ENCODE assay signal across 10 cellular contexts in the genomic region with DNA sequence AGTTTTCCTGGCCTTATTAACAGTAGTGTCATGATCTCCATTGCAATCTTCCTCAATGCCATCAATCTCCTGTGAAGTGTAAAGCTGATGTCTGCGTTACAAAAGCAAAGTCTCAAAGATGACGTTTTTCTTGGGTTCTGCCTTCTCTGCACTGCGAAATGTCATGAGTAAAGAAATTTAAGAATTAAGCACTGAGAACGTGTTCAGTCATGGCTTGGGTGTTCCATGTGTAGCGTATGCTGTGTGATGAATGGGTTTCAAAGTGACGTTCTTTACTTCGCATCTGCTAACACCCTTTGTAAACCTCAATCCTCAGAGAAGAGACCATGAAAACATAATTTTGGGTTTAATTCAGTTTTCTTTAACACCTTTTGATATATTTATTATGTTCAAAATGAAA. TPM values are rescaled to one million over a fixed set of nuclear protein-coding genes. Genes with fewer than 3 reads are reported as not detected.
A peak's percentile ranks its signal among the peaks of the same experiment; 100 is the strongest.
DNase-seq lines count a peak whose midpoint lies in the region; ATAC-seq and TF ChIP-seq lines count a peak whose summit lies in the region.
"Had no signal": no experiment of that assay in that cellular context is flagged by ENCODE, and none has a peak within 500 bp of the region (broad histone marks: within the 10 kb centered on the region; RNA-seq: fewer than 3 reads in every experiment).

No MANE protein-coding gene starts in this region.

- H2BK120ac ChIP-seq in trophoblast cell (ENCODE audit: insufficient read depth, low read length, poor library complexity) = no peak overlapping the region

- no peak for TF ChIP-seq EP300 in upper lobe of left lung (IDR thresholded peaks at IDR 0.05)

- no peak overlapping the region for H4K12ac ChIP-seq in trophoblast cell (ENCODE audit: low read depth, low read length)

- no peaks in the 10 kb centered on the region for H4K20me1 ChIP-seq in mammary epithelial cell (ENCODE audit: insufficient read depth, low read length)

- H2AK5ac ChIP-seq in trophoblast cell (ENCODE audit: low read length) = no peak overlapping the region

- no peak overlapping the region for H2BK5ac ChIP-seq in trophoblast cell (ENCODE audit: low read depth, low read length, poor library complexity)

- no peak overlapping the region for H3K18ac ChIP-seq in trophoblast cell (ENCODE audit: low read length)

- peak overlapping the region; percentile 57 for H2AFZ ChIP-seq in mammary epithelial cell (ENCODE audit: low read depth, low read length)
- no peak overlapping the region for H2AFZ ChIP-seq in trophoblast cell (ENCODE audit: insufficient read depth, low read length, poor library complexity)

- no peak overlapping the region for H4K91ac ChIP-seq in trophoblast cell (ENCODE audit: low read depth, low read length)

- H3K4ac ChIP-seq in trophoblast cell (ENCODE audit: low read depth, low read length) = no peak overlapping the region

- no peak overlapping the region for H2BK12ac ChIP-seq in trophoblast cell (ENCODE audit: low read length)

- dilution Hi-C loops in mammary epithelial cell (cut with HindIII; ENCODE audit: low sequenced_read_pairs) = no loop called here

- peak overlapping the region in 9 of 10 donors; percentile 55 to 73 (median 67) for H3K4me3 ChIP-seq in heart right ventricle
- peak overlapping the region in 2 of 3 experiments; percentile 56 to 62 for H3K4me3 ChIP-seq in mammary epithelial cell (replicated peaks in 1 of 3; ENCODE audit: insufficient read depth in 1 of 3, low read depth in 2 of 3, low read length in 3 of 3)
- H3K4me3 ChIP-seq in mucosa of stomach (ENCODE audit: low read length) = no peak overlapping the region
- H3K4me3 ChIP-seq in upper lobe of left lung = peak overlapping the region in 3 of 4 donors; percentile 45 to 61 (median 58)
- no peak overlapping the region for H3K4me3 ChIP-seq in trophoblast cell (ENCODE audit: low read depth, low read length)

- H3K14ac ChIP-seq in trophoblast cell (ENCODE audit: low read length) = no peak overlapping the region

- no peak for TF ChIP-seq POLR2A in upper lobe of left lung (IDR thresholded peaks at IDR 0.05)

- no peaks in the 10 kb centered on the region for H3K79me2 ChIP-seq in mammary epithelial cell (ENCODE audit: insufficient read depth, low read length)
- peaks cover 2% of the 10 kb centered on the region for H3K79me2 ChIP-seq in trophoblast cell (ENCODE audit: control insufficient read depth, insufficient read depth, low read length, poor library complexity)

- ATAC-seq in heart right ventricle (no peak), Right ventricle myocardium inferior (no peak), upper lobe of left lung (ENCODE audit: low FRiP score in 2 of 2) (peak in 1 of 2 donors; percentile 32), HG02981 (IDR thresholded peaks at IDR 0.05; ENCODE audit: unreplicated experiment) (no peak)

- H3K27me3 ChIP-seq in heart right ventricle = no peaks in the 10 kb centered on the region
- H3K27me3 ChIP-seq in mammary epithelial cell (ENCODE audit: insufficient read depth, low read length) = no peaks in the 10 kb centered on the region
- H3K27me3 ChIP-seq in mucosa of stomach (ENCODE audit: control insufficient read depth, insufficient read depth, low read length) = no peaks in the 10 kb centered on the region
- no peaks in the 10 kb centered on the region for H3K27me3 ChIP-seq in upper lobe of left lung
- H3K27me3 ChIP-seq in trophoblast cell (ENCODE audit: insufficient read depth, low read length) = no peaks in the 10 kb centered on the region

- H3K4me2 ChIP-seq in mammary epithelial cell (ENCODE audit: insufficient read depth, low read depth, low read length) (peak overlapping the region; percentile 70), trophoblast cell (ENCODE audit: low read length) (no peak overlapping the region)

- no peak overlapping the region for H3K23ac ChIP-seq in trophoblast cell (ENCODE audit: low read length)

- H3K9ac ChIP-seq in mammary epithelial cell (ENCODE audit: insufficient read depth, low read length) (peak overlapping the region; percentile 19), mucosa of stomach (ENCODE audit: low read length) (peak overlapping the region; percentile 59), trophoblast cell (ENCODE audit: low read length) (no peak overlapping the region)

- no peaks in the 10 kb centered on the region for H3K79me1 ChIP-seq in trophoblast cell (ENCODE audit: low read length)

- CTCF ChIA-PET in mammary epithelial cell (lab: Charles Lee; ENCODE audit: low non-redundant PET) = no interaction called here

- DNase-seq in heart right ventricle = no peak
- no peak for DNase-seq in Right ventricle myocardium inferior (ENCODE audit: missing footprints)
- no peak for DNase-seq in mammary epithelial cell
- no peak for DNase-seq in upper lobe of left lung
- DNase-seq in activated effector memory CD4-positive, alpha-beta T cell treated with anti-CD3 and anti-CD28 coated beads, Interleukin-2, amount 50 U/mL, for 16 hours = no peak
- DNase-seq in trophoblast cell = no peak
- DNase-seq: DMS79, KG1 had no signal

- no peak overlapping the region for H4K8ac ChIP-seq in trophoblast cell (ENCODE audit: low read depth, low read length)

- H3K27ac ChIP-seq in heart right ventricle (peak overlapping the region in 2 of 10 donors; percentile 70 to 81), mammary epithelial cell (ENCODE audit: insufficient read depth, low read depth, low read length) (no peak overlapping the region), upper lobe of left lung (no peak overlapping the region), trophoblast cell (ENCODE audit: low read depth, low read length) (no peak overlapping the region)

- in situ Hi-C loops in mammary epithelial cell (cut with MboI; ENCODE audit: low sequenced_read_pairs in 2 of 2) = no loop called here

- H3K4me1 ChIP-seq in heart right ventricle (peaks cover 0 to 22% (median 6%) of the 10 kb centered on the region in 9 donors), mammary epithelial cell (ENCODE audit: insufficient read depth, low read length) (peaks cover 3% of the 10 kb centered on the region), mucosa of stomach (ENCODE audit: control insufficient read depth, insufficient read depth, low read length) (no peaks in the 10 kb centered on the region), upper lobe of left lung (no peaks in the 10 kb centered on the region), trophoblast cell (ENCODE audit: control insufficient read depth in 1 of 2, insufficient read depth in 2 of 2, low read length in 2 of 2) (no peaks in the 10 kb centered on the region)

- intact Hi-C loops in heart right ventricle (cut with DNase I) (loop anchor here in 1 of 10 donors (5.0 kb wide), 1 partner anchor 326 kb away; no protein-coding TSS in a partner anchor), Right ventricle myocardium inferior (cut with DNase I) (no loop called here), mammary epithelial cell (cut with micrococcal nuclease) (no loop called here)

- H3K36me3 ChIP-seq in heart right ventricle (peaks cover 0 to 37% (median 0%) of the 10 kb centered on the region in 9 donors), mammary epithelial cell (ENCODE audit: insufficient read depth, low read length) (no peaks in the 10 kb centered on the region), mucosa of stomach (ENCODE audit: control insufficient read depth, insufficient read depth, low read length) (no peaks in the 10 kb centered on the region), upper lobe of left lung (peaks cover 0 to 25% (median 0%) of the 10 kb centered on the region in 4 donors), trophoblast cell (ENCODE audit: control insufficient read depth in 1 of 2, insufficient read depth in 2 of 2, low read length in 2 of 2) (no peaks in the 10 kb centered on the region)

- no peaks in the 10 kb centered on the region for H3K9me3 ChIP-seq in heart right ventricle
- H3K9me3 ChIP-seq in mammary epithelial cell (replicated peaks; ENCODE audit: insufficient read depth, low read length) = no peaks in the 10 kb centered on the region
- H3K9me3 ChIP-seq in mucosa of stomach (ENCODE audit: control insufficient read depth, low read length) = no peaks in the 10 kb centered on the region
- no peaks in the 10 kb centered on the region for H3K9me3 ChIP-seq in upper lobe of left lung
- no peaks in the 10 kb centered on the region for H3K9me3 ChIP-seq in trophoblast cell (ENCODE audit: insufficient read depth, low read depth, low read length)

- WGBS in heart right ventricle, 2 donors = 67 to 69% methylated on average over 7 of the region's 7 CpGs
- WGBS in mammary epithelial cell (ENCODE audit: low coverage, missing lambda C conversion rate) = 65% methylated on average over 7 of the region's 7 CpGs
- WGBS in upper lobe of left lung, 2 donors = 71 to 82% methylated on average over 7 of the region's 7 CpGs
- WGBS in trophoblast cell (ENCODE audit: extremely low coverage, insufficient coverage, insufficient read length) = no CpG with 5 or more reads among the region's 7 CpGs

- TF ChIP-seq CTCF in heart right ventricle (IDR thresholded peaks at IDR 0.05) = no peak
- no peak for TF ChIP-seq CTCF in mammary epithelial cell (conservative IDR thresholded peaks at IDR 0.05 in 1 of 2, IDR thresholded peaks at IDR 0.05 in 1 of 2; ENCODE audit: extremely low read depth in 1 of 2, insufficient read depth in 1 of 2, low read depth in 1 of 2, low read length in 2 of 2)
- no peak for TF ChIP-seq CTCF in upper lobe of left lung (IDR thresholded peaks at IDR 0.05)

- no TSS peak for BruUV-seq in mammary epithelial cell (replicated peaks; lab: Mats Ljungman, UMichigan)

RNA-seq across cellular contexts. Expression of gene NAP1L5, which starts 1.0 kb away (rescaled TPM):
- total RNA-seq in heart right ventricle (1 to 10 TPM; 2.6 to 7.9 (median 6.1) TPM), Right ventricle myocardium inferior (2.4 TPM), mammary epithelial cell (1 to 10 TPM; 2.8 to 4.7 TPM), upper lobe of left lung (1 to 10 TPM in 5 of 6 donors, not detected in 1; 1.5 to 3.0 (median 2.8) TPM)
- polyA plus RNA-seq in heart right ventricle (1 to 10 TPM; 4.1 to 7.6 TPM), mammary epithelial cell (2.3 TPM)
- polyA minus RNA-seq in mammary epithelial cell = 0.88 TPM
- polyA plus RNA-seq in trophoblast cell (2013) = 2.1 and 2.3 TPM in 2 replicates

Comparison
In these comparisons a context has a peak if more than half of its experiments do, and no peak if none do; other contexts are left out.
1. H3K4me3 ChIP-seq: peak in heart right ventricle (9 of 10), mammary epithelial cell (2 of 3) and upper lobe of left lung (3 of 4); none in mucosa of stomach (single experiment) and trophoblast cell (single experiment).